Comparison of ENCODE assay signal across 9 cellular contexts in genomic region chr5:79255786-79256557, GRCh38. TPM values are rescaled to one million over a fixed set of nuclear protein-coding genes. Genes with fewer than 3 reads are reported as not detected.
DNase-seq lines count a peak whose midpoint lies in the region; ATAC-seq and TF ChIP-seq lines count a peak whose summit lies in the region.
"Had no signal": no experiment of that assay in that cellular context is flagged by ENCODE, and none has a peak within 500 bp of the region (broad histone marks: within the 10 kb centered on the region; RNA-seq: fewer than 3 reads in every experiment).

No MANE protein-coding gene starts in this region.

- H3K4me1 Mint-ChIP-seq in activated naive CD4-positive, alpha-beta T cell treated with anti-CD3 and anti-CD28 coated beads for 36 hours (ENCODE audit: low read depth), result peaks cover 38% of the 10 kb centered on the region
- H3K4me1 Mint-ChIP-seq in activated naive CD4-positive, alpha-beta T cell treated with anti-CD3 and anti-CD28 coated beads, Interleukin-2, amount 10 ng/mL, durations not matched to agents 7 days and 5 days, result peaks cover 2% of the 10 kb centered on the region

- H3K4me3 ChIP-seq in PC-9 (no peak overlapping the region), thyroid gland (replicated peaks in 1 of 3) (no peak overlapping the region)

- H3K27me3 ChIP-seq in PC-9 (ENCODE audit: insufficient read depth, low read depth) (no peaks in the 10 kb centered on the region), thyroid gland (no peaks in the 10 kb centered on the region)

- no TSS peak for BruUV-seq in PC-9 (replicated peaks; lab: Mats Ljungman, UMichigan)

- H3K9me2 ChIP-seq in PC-9 (ENCODE audit: insufficient read depth), result no peaks in the 10 kb centered on the region

- H2AFZ ChIP-seq in PC-9, result no peak overlapping the region

- H3K27ac ChIP-seq in PC-9 (no peak overlapping the region), thyroid gland (no peak overlapping the region)

- peaks cover 14% of the 10 kb centered on the region; the same call in 1 of the 2 replicates for H4K20me1 ChIP-seq in PC-9 (ENCODE audit: insufficient read depth)

- H3F3A ChIP-seq in PC-9 (ENCODE audit: insufficient read depth, low read depth), result 0 out of 2 replicates have a peak, but pooled peaks cover 2% of the 10 kb centered on the region

- peaks cover 15% of the 10 kb centered on the region for H3K36me3 Mint-ChIP-seq in activated naive CD4-positive, alpha-beta T cell treated with anti-CD3 and anti-CD28 coated beads for 36 hours (ENCODE audit: low read depth)
- no peaks in the 10 kb centered on the region for H3K36me3 Mint-ChIP-seq in activated naive CD4-positive, alpha-beta T cell treated with anti-CD3 and anti-CD28 coated beads, Interleukin-2, amount 10 ng/mL, durations not matched to agents 7 days and 5 days

- POLR2A ChIA-PET in PC-9 (lab: Charles Lee; ENCODE audit: unreplicated experiment), result no interaction called here

- no peaks in the 10 kb centered on the region for H3K9me3 ChIP-seq in PC-9 (ENCODE audit: insufficient read depth, low read depth)
- no peaks in the 10 kb centered on the region for H3K9me3 ChIP-seq in thyroid gland

- TF ChIP-seq POLR2A in thyroid gland (IDR thresholded peaks at IDR 0.05), result no peak

- H3K4me1 ChIP-seq in PC-9 (replicated peaks; ENCODE audit: insufficient read depth), result 0 out of 2 replicates have a peak, but pooled peaks cover 7% of the 10 kb centered on the region
- peaks cover 21 to 35% of the 10 kb centered on the region in 2 donors for H3K4me1 ChIP-seq in thyroid gland

- H3K27me3 Mint-ChIP-seq in activated naive CD4-positive, alpha-beta T cell treated with anti-CD3 and anti-CD28 coated beads for 36 hours (ENCODE audit: low read depth), result no peaks in the 10 kb centered on the region
- no peaks in the 10 kb centered on the region for H3K27me3 Mint-ChIP-seq in activated naive CD4-positive, alpha-beta T cell treated with anti-CD3 and anti-CD28 coated beads, Interleukin-2, amount 10 ng/mL, durations not matched to agents 7 days and 5 days
- H3K27me3 Mint-ChIP-seq: dendritic cell treated with granulocyte-macrophage colony-stimulating factor and Interleukin-4, amounts not matched to agents 40 ng/mL and 50 ng/mL, for 4 days had no signal

- 96 to 100% methylated on average over 3 to 5 of the region's 5 CpGs for WGBS in thyroid gland, 2 donors

- no peak overlapping the region for H3K4me2 ChIP-seq in PC-9

- peaks cover 19% of the 10 kb centered on the region for H3K79me2 ChIP-seq in PC-9 (ENCODE audit: low read depth)

- no peaks in the 10 kb centered on the region for H3K9me3 Mint-ChIP-seq in activated naive CD4-positive, alpha-beta T cell treated with anti-CD3 and anti-CD28 coated beads for 36 hours
- H3K9me3 Mint-ChIP-seq in activated naive CD4-positive, alpha-beta T cell treated with anti-CD3 and anti-CD28 coated beads, Interleukin-2, amount 10 ng/mL, durations not matched to agents 7 days and 5 days, result no peaks in the 10 kb centered on the region
- H3K9me3 Mint-ChIP-seq: dendritic cell treated with granulocyte-macrophage colony-stimulating factor and Interleukin-4, amounts not matched to agents 40 ng/mL and 50 ng/mL, for 4 days had no signal

- H3K4me3 Mint-ChIP-seq in activated naive CD4-positive, alpha-beta T cell treated with anti-CD3 and anti-CD28 coated beads for 36 hours, result no peak overlapping the region
- H3K4me3 Mint-ChIP-seq in activated naive CD4-positive, alpha-beta T cell treated with anti-CD3 and anti-CD28 coated beads, Interleukin-2, amount 10 ng/mL, durations not matched to agents 7 days and 5 days, result no peak overlapping the region
- H3K4me3 Mint-ChIP-seq: dendritic cell treated with granulocyte-macrophage colony-stimulating factor and Interleukin-4, amounts not matched to agents 40 ng/mL and 50 ng/mL, for 4 days had no signal

- H3K27ac Mint-ChIP-seq in activated naive CD4-positive, alpha-beta T cell treated with anti-CD3 and anti-CD28 coated beads for 36 hours, result no peak overlapping the region
- no peak overlapping the region for H3K27ac Mint-ChIP-seq in activated naive CD4-positive, alpha-beta T cell treated with anti-CD3 and anti-CD28 coated beads, Interleukin-2, amount 10 ng/mL, durations not matched to agents 7 days and 5 days
- H3K27ac Mint-ChIP-seq: dendritic cell treated with granulocyte-macrophage colony-stimulating factor and Interleukin-4, amounts not matched to agents 40 ng/mL and 50 ng/mL, for 4 days had no signal

- peak; percentile 62 for TF ChIP-seq CTCF in PC-9 (conservative IDR thresholded peaks at IDR 0.05)
- TF ChIP-seq CTCF in thyroid gland (IDR thresholded peaks at IDR 0.05), result peak in 4 of 6 experiments; percentile 32 to 41 (median 36)

- CTCF ChIA-PET in activated naive CD4-positive, alpha-beta T cell treated with anti-CD3 and anti-CD28 coated beads for 36 hours (lab: Charles Lee), result interaction anchor here (0.6 to 1.6 kb wide), 3 partner anchors 123 to 575 kb away, joined by 3 to 5 read pairs (median 3); no protein-coding TSS in a partner anchor
- CTCF ChIA-PET in activated naive CD4-positive, alpha-beta T cell treated with anti-CD3 and anti-CD28 coated beads, Interleukin-2, amount 10 ng/mL, durations not matched to agents 7 days and 5 days (lab: Charles Lee), result interaction anchor here (0.7 to 1.4 kb wide), 9 partner anchors 13 to 215 kb away, joined by 3 to 4 read pairs (median 3); no protein-coding TSS in a partner anchor
- CTCF ChIA-PET in PC-9 (lab: Charles Lee), result interaction anchor here (0.6 kb wide), 1 partner anchor 119 kb away, joined by 4 read pairs; no protein-coding TSS in a partner anchor

- DNase-seq in activated naive CD4-positive, alpha-beta T cell treated with anti-CD3 and anti-CD28 coated beads for 36 hours, result peak; percentile 52
- DNase-seq in activated naive CD4-positive, alpha-beta T cell treated with anti-CD3 and anti-CD28 coated beads, Interleukin-2, amount 10 ng/mL, durations not matched to agents 7 days and 5 days, result no peak
- DNase-seq in H4 (ENCODE audit: low spot score) (peak; percentile 50), PC-9 (peak in 1 of 2 experiments; percentile 7), foreskin melanocyte (peak; percentile 16), thyroid gland (peak in 1 of 2 donors; percentile 42), Kasumi-1 (lab: John Stamatoyannopoulos, UW) (no peak)

- H3K36me3 ChIP-seq in PC-9 (ENCODE audit: low read depth) (no peaks in the 10 kb centered on the region), thyroid gland (no peaks in the 10 kb centered on the region)

- intact Hi-C loops in activated naive CD4-positive, alpha-beta T cell treated with anti-CD3 and anti-CD28 coated beads for 36 hours (cut with micrococcal nuclease), result no loop called here
- intact Hi-C loops in PC-9 (cut with micrococcal nuclease; ENCODE audit: unreplicated experiment) (no loop called here), thyroid gland (cut with DNase I) (no loop called here)

- ATAC-seq in HG02938 (IDR thresholded peaks at IDR 0.05; ENCODE audit: unreplicated experiment), result no peak

RNA-seq across cellular contexts. Expression of gene JMY, which starts 20.0 kb away (rescaled TPM):
- total RNA-seq in activated naive CD4-positive, alpha-beta T cell treated with anti-CD3 and anti-CD28 coated beads for 36 hours, result 10 to 100 TPM; 11.8 to 12.1 TPM
- total RNA-seq in H4 (2014; rRNA removed; shearing (Covaris generic)), result 3.5 and 3.6 TPM in 2 replicates
- total RNA-seq in PC-9 (2021), result 9.9 and 11.7 TPM in 2 replicates
- 10 to 100 TPM; 29.7 to 48.5 (median 30.9) TPM for total RNA-seq in thyroid gland

Comparison
In these comparisons a context has a peak if more than half of its experiments do, and no peak if none do; other contexts are left out.
1. DNase-seq: peak in activated naive CD4-positive, alpha-beta T cell treated with anti-CD3 and anti-CD28 coated beads for 36 hours (single experiment), H4 (single experiment) and foreskin melanocyte (single experiment); none in activated naive CD4-positive, alpha-beta T cell treated with anti-CD3 and anti-CD28 coated beads, Interleukin-2, amount 10 ng/mL, durations not matched to agents 7 days and 5 days (single experiment) and Kasumi-1 (0 of 2).